In genomic region chr6:134822920-134823430, GRCh38 we compare ENCODE assay signal across 8 cellular contexts.
A peak's percentile ranks its signal among the peaks of the same experiment; 100 is the strongest.
DNase-seq lines count a peak whose midpoint lies in the region; ATAC-seq, FAIRE-seq and TF ChIP-seq lines count a peak whose summit lies in the region.

No MANE protein-coding gene starts in this region.

- H3K9me3 ChIP-seq in CD8-positive, alpha-beta T cell (ENCODE audit: low read length) = no peaks in the 10 kb centered on the region
- no peaks in the 10 kb centered on the region for H3K9me3 ChIP-seq in esophagus squamous epithelium
- no peaks in the 10 kb centered on the region for H3K9me3 ChIP-seq in upper lobe of left lung

- H3K36me3 Mint-ChIP-seq in CD8-positive, alpha-beta T cell = no peaks in the 10 kb centered on the region
- no peaks in the 10 kb centered on the region for H3K36me3 Mint-ChIP-seq in activated CD4-positive, alpha-beta T cell treated with anti-CD3 and anti-CD28 coated beads, Interleukin-2, amount 10 ng/mL, durations not matched to agents 24 days and 14 days (ENCODE audit: low read depth)
- no peaks in the 10 kb centered on the region for H3K36me3 Mint-ChIP-seq in naive B cell

- H3K4me1 Mint-ChIP-seq in CD8-positive, alpha-beta T cell (ENCODE audit: low read depth) = peaks cover 4% of the 10 kb centered on the region
- H3K4me1 Mint-ChIP-seq in activated CD4-positive, alpha-beta T cell treated with anti-CD3 and anti-CD28 coated beads, Interleukin-2, amount 10 ng/mL, durations not matched to agents 24 days and 14 days = peaks cover 6% of the 10 kb centered on the region
- H3K4me1 Mint-ChIP-seq in naive B cell = peaks cover 0 to 5% (median 0%) of the 10 kb centered on the region in 3 donors

- no peak overlapping the region for H3K4me3 ChIP-seq in CD8-positive, alpha-beta T cell (ENCODE audit: low read depth, low read length)
- H3K4me3 ChIP-seq in esophagus squamous epithelium (no peak overlapping the region), upper lobe of left lung (no peak overlapping the region)

- FAIRE-seq in GM19239 (lab: Jason Lieb, UNC) = peak; percentile 87

- H3K9me3 Mint-ChIP-seq in CD8-positive, alpha-beta T cell = no peaks in the 10 kb centered on the region
- no peaks in the 10 kb centered on the region for H3K9me3 Mint-ChIP-seq in activated CD4-positive, alpha-beta T cell treated with anti-CD3 and anti-CD28 coated beads, Interleukin-2, amount 10 ng/mL, durations not matched to agents 24 days and 14 days
- H3K9me3 Mint-ChIP-seq in naive B cell = peaks cover 0 to 4% (median 0%) of the 10 kb centered on the region in 7 donors

- no peak overlapping the region for H3K27ac Mint-ChIP-seq in CD8-positive, alpha-beta T cell
- no peak overlapping the region for H3K27ac Mint-ChIP-seq in activated CD4-positive, alpha-beta T cell treated with anti-CD3 and anti-CD28 coated beads, Interleukin-2, amount 10 ng/mL, durations not matched to agents 24 days and 14 days
- no peak overlapping the region for H3K27ac Mint-ChIP-seq in naive B cell

- no peak overlapping the region for H3K4me3 Mint-ChIP-seq in CD8-positive, alpha-beta T cell
- H3K4me3 Mint-ChIP-seq in activated CD4-positive, alpha-beta T cell treated with anti-CD3 and anti-CD28 coated beads, Interleukin-2, amount 10 ng/mL, durations not matched to agents 24 days and 14 days = no peak overlapping the region
- no peak overlapping the region for H3K4me3 Mint-ChIP-seq in naive B cell

- no peak overlapping the region for H3K27ac ChIP-seq in CD8-positive, alpha-beta T cell (ENCODE audit: low read depth, low read length)
- H3K27ac ChIP-seq in esophagus squamous epithelium (no peak overlapping the region), upper lobe of left lung (peak overlapping the region in 2 of 4 donors; percentile 25 to 32)

- POLR2A ChIA-PET in CD8-positive, alpha-beta T cell (lab: Charles Lee) = no interaction called here

- ATAC-seq in CD8-positive, alpha-beta T cell = peak; percentile 61
- ATAC-seq in HG03378 (IDR thresholded peaks at IDR 0.05; ENCODE audit: unreplicated experiment) (peak; percentile 83), naive B cell (ENCODE audit: low read depth in 2 of 2) (peak; percentile 79 to 90), upper lobe of left lung (ENCODE audit: low FRiP score in 2 of 2) (peak; percentile 79 to 88)

- TF ChIP-seq EP300 in upper lobe of left lung (IDR thresholded peaks at IDR 0.05) = no peak

- peak in 2 of 7 experiments; percentile 22 to 49 for DNase-seq in CD8-positive, alpha-beta T cell
- peak; percentile 26 for DNase-seq in GM19239 (ENCODE audit: insufficient read length, low spot score)
- peak; percentile 78 to 85 for DNase-seq in NCI-H446 (lab: John Stamatoyannopoulos, UW)
- DNase-seq in activated CD4-positive, alpha-beta T cell treated with anti-CD3 and anti-CD28 coated beads, Interleukin-2, amount 10 ng/mL, durations not matched to agents 24 days and 14 days = peak; percentile 81
- DNase-seq in esophagus squamous epithelium (lab: John Stamatoyannopoulos, UW) = no peak
- DNase-seq in naive B cell = peak; percentile 36
- peak in 1 of 2 donors; percentile 31 for DNase-seq in upper lobe of left lung

- peak; percentile 76 for TF ChIP-seq CTCF in CD8-positive, alpha-beta T cell (IDR thresholded peaks at IDR 0.05)
- TF ChIP-seq CTCF in esophagus squamous epithelium (IDR thresholded peaks at IDR 0.05) = peak; percentile 34 to 95 (median 82)
- TF ChIP-seq CTCF in upper lobe of left lung (IDR thresholded peaks at IDR 0.05) = peak; percentile 66 to 94 (median 84)

- TF ChIP-seq POLR2A in esophagus squamous epithelium (IDR thresholded peaks at IDR 0.05) (no peak), upper lobe of left lung (IDR thresholded peaks at IDR 0.05) (no peak)

- CTCF ChIA-PET in CD8-positive, alpha-beta T cell (lab: Charles Lee) = interaction anchor here (0.6 to 3.8 kb wide), 19 partner anchors 9 to 712 kb away, joined by 3 to 37 read pairs (median 5); no protein-coding TSS in a partner anchor

- peaks cover 6% of the 10 kb centered on the region for H3K27me3 Mint-ChIP-seq in CD8-positive, alpha-beta T cell (ENCODE audit: low read depth)
- peaks cover 3% of the 10 kb centered on the region for H3K27me3 Mint-ChIP-seq in activated CD4-positive, alpha-beta T cell treated with anti-CD3 and anti-CD28 coated beads, Interleukin-2, amount 10 ng/mL, durations not matched to agents 24 days and 14 days
- H3K27me3 Mint-ChIP-seq in naive B cell = peaks cover 0 to 5% (median 4%) of the 10 kb centered on the region in 3 donors

- 9 to 11% methylated on average over 10 of the region's 10 CpGs for WGBS in esophagus squamous epithelium, 2 donors
- WGBS in upper lobe of left lung, 2 donors = 12% methylated on average over 10 of the region's 10 CpGs

- intact Hi-C loops in CD8-positive, alpha-beta T cell (cut with DNase I, micrococcal nuclease) = loop anchor here (1.0 to 10.0 kb wide), 9 partner anchors 118 to 908 kb away; no protein-coding TSS in a partner anchor
- intact Hi-C loops in activated CD4-positive, alpha-beta T cell treated with anti-CD3 and anti-CD28 coated beads, Interleukin-2, amount 10 ng/mL, durations not matched to agents 24 days and 14 days (cut with micrococcal nuclease) = loop anchor here (1.0 to 2.0 kb wide), 4 partner anchors 118 to 667 kb away; no protein-coding TSS in a partner anchor
- intact Hi-C loops in esophagus squamous epithelium (cut with DNase I) = loop anchor here (5.0 kb wide), 1 partner anchor 656 kb away; no protein-coding TSS in a partner anchor

- no peaks in the 10 kb centered on the region for H3K27me3 ChIP-seq in CD8-positive, alpha-beta T cell (ENCODE audit: insufficient read depth, low read length)
- H3K27me3 ChIP-seq in esophagus squamous epithelium (no peaks in the 10 kb centered on the region), upper lobe of left lung (no peaks in the 10 kb centered on the region)

- H3K36me3 ChIP-seq in CD8-positive, alpha-beta T cell (ENCODE audit: insufficient read depth, low read length) = no peaks in the 10 kb centered on the region
- H3K36me3 ChIP-seq in esophagus squamous epithelium (no peaks in the 10 kb centered on the region), upper lobe of left lung (no peaks in the 10 kb centered on the region)

- no peaks in the 10 kb centered on the region for H3K4me1 ChIP-seq in CD8-positive, alpha-beta T cell (ENCODE audit: insufficient read depth, low read length)
- H3K4me1 ChIP-seq in esophagus squamous epithelium = peaks cover 6 to 44% (median 19%) of the 10 kb centered on the region in 3 donors
- H3K4me1 ChIP-seq in upper lobe of left lung = peaks cover 4 to 9% (median 7%) of the 10 kb centered on the region in 4 donors
